In genomic region chr7:131624536-131624935, GRCh38 we compare ENCODE assay signal across 19 cellular contexts.
A peak's percentile ranks its signal among the peaks of the same experiment; 100 is the strongest.
DNase-seq lines count a peak whose midpoint lies in the region; ATAC-seq and TF ChIP-seq lines count a peak whose summit lies in the region.
"Had no signal": no experiment of that assay in that cellular context is flagged by ENCODE, and none has a peak within 500 bp of the region (broad histone marks: within the 10 kb centered on the region; RNA-seq: fewer than 3 reads in every experiment).

No MANE protein-coding gene starts in this region.

- TF ChIP-seq CTCF in left ventricle myocardium inferior (IDR thresholded peaks at IDR 0.05; ENCODE audit: borderline replicate concordance) (no peak), nephron (IDR thresholded peaks at IDR 0.05; ENCODE audit: unreplicated experiment in 3 of 3) (no peak)

- no peak for ATAC-seq in HG03521 (IDR thresholded peaks at IDR 0.05; ENCODE audit: unreplicated experiment)
- ATAC-seq: CD8-positive, alpha-beta T cell had no signal

- H3K27ac ChIP-seq in left ventricle myocardium inferior (replicated peaks) = peak overlapping the region; percentile 85
- H3K27ac ChIP-seq: BLaER1, GM23248, RWPE1 had no signal

- DNase-seq in left ventricle myocardium inferior (no peak), cardiac septum (ENCODE audit: low spot score) (no peak), dermis microvascular lymphatic vessel endothelial cell (ENCODE audit: low read depth in 2 of 2) (peak; percentile 90 to 97), SKM-1 (lab: John Stamatoyannopoulos, UW; ENCODE audit: unreplicated experiment) (no peak)
- DNase-seq in activated effector memory CD4-positive, alpha-beta T cell treated with Interleukin-2 at 50 U/mL for 16 hours = no peak
- DNase-seq in stimulated activated naive CD4-positive, alpha-beta T cell (lab: John Stamatoyannopoulos, UW) = no peak
- DNase-seq: CD8-positive, alpha-beta T cell; DMS79; GM23248; KG1; MV-4-11; NCI-H187; NCI-H2107; NCI-H510A treated with DMSO at 0.1 percent for 48 hours; NCI-H774 had no signal

- H3K9me3 ChIP-seq in left ventricle myocardium inferior (replicated peaks) = no peaks in the 10 kb centered on the region
- H3K9me3 ChIP-seq: BLaER1 had no signal

- H3K4me1 ChIP-seq in left ventricle myocardium inferior = peaks cover 100% of the 10 kb centered on the region

- peaks cover 7% of the 10 kb centered on the region for H3K27me3 Mint-ChIP-seq in nephron (ENCODE audit: low read depth)

- no peaks in the 10 kb centered on the region for H3K36me3 Mint-ChIP-seq in nephron (ENCODE audit: low read depth)
- H3K36me3 Mint-ChIP-seq: CD8-positive, alpha-beta T cell had no signal

- intact Hi-C loops in left ventricle myocardium inferior (cut with micrococcal nuclease) = no loop called here
- intact Hi-C loops in cardiac septum (cut with DNase I) = loop anchor here (5.0 kb wide), 2 partner anchors 42 to 67 kb away; partner anchors contain the start of gene PODXL

- H3K27ac Mint-ChIP-seq in nephron = peak overlapping the region; percentile 53 to 85 (median 53)
- H3K27ac Mint-ChIP-seq: CD8-positive, alpha-beta T cell had no signal

- no peaks in the 10 kb centered on the region for H3K36me3 ChIP-seq in left ventricle myocardium inferior
- H3K36me3 ChIP-seq: BLaER1 had no signal

- H3K4me1 Mint-ChIP-seq in nephron = peaks cover 50% of the 10 kb centered on the region

- H3K4me3 Mint-ChIP-seq in nephron = no peak overlapping the region
- H3K4me3 Mint-ChIP-seq: CD8-positive, alpha-beta T cell had no signal

- no peaks in the 10 kb centered on the region for H3K9me3 Mint-ChIP-seq in nephron
- H3K9me3 Mint-ChIP-seq: CD8-positive, alpha-beta T cell had no signal

- H3K27me3 ChIP-seq in left ventricle myocardium inferior (ENCODE audit: low read depth) = no peaks in the 10 kb centered on the region
- H3K27me3 ChIP-seq: BLaER1 had no signal

- H3K4me3 ChIP-seq in left ventricle myocardium inferior = no peak overlapping the region
- H3K4me3 ChIP-seq: BLaER1, GM23248 had no signal

Comparison
In these comparisons a context has a peak if more than half of its experiments do, and no peak if none do; other contexts are left out.
1. DNase-seq: peak in dermis microvascular lymphatic vessel endothelial cell (2 of 2); none in left ventricle myocardium inferior (single experiment), cardiac septum (single experiment), activated effector memory CD4-positive, alpha-beta T cell treated with Interleukin-2 at 50 U/mL for 16 hours (single experiment), stimulated activated naive CD4-positive, alpha-beta T cell (0 of 6) and SKM-1 (single experiment).